ENCODE assay signal across 8 cellular contexts in the genomic region with DNA sequence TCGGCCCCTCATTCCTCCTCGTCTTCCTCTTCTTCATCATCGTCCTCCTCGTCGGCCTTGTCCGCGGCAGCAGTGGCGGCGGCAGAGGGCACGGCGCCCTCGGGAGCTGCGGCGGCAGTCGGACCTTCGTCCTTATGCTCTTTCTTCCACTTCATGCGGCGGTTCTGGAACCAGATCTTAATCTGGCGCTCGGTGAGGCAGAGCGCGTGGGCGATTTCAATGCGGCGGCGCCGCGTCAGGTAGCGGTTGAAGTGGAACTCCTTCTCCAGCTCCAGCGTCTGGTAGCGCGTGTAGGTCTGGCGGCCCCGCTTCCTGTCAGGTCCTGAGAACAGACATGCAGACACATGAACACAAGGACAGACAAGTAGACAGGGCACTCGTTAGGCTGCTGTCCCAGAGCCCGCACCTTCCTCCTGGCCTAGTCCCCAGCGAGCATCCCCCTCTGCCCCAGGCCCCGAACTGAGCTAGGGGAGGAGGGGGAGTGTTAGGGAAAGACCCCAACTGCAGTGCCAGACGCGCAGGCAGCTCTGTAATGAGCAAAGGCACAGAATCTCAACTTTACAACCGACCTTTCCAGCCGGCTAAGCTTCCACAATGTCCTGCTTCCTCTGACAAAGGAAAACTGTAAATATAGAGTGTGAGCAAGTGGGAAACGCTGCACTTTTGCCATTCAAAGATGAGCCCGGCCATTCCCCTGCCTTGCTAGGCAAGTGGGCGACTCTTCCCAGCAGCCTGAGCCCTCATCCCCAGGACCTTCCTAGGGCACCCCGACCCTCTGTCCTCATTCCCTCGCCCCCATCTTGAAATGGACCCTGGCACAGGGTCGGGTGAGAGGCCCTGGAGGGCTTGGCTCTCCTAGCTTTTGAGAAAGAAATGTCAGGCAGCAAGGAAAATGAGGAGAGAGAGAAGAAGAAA. TPM values are rescaled to one million over a fixed set of nuclear protein-coding genes. Genes with fewer than 3 reads are reported as not detected.
A peak's percentile ranks its signal among the peaks of the same experiment; 100 is the strongest.
DNase-seq lines count a peak whose midpoint lies in the region; ATAC-seq and TF ChIP-seq lines count a peak whose summit lies in the region.
"Had no signal": no experiment of that assay in that cellular context is flagged by ENCODE, and none has a peak within 500 bp of the region (broad histone marks: within the 10 kb centered on the region; RNA-seq: fewer than 3 reads in every experiment).

No MANE protein-coding gene starts in this region.

- H3K27me3 ChIP-seq in HUES6 (ENCODE audit: control insufficient read depth, insufficient read depth, low read length) (peaks cover 100% of the 10 kb centered on the region), stomach (peaks cover 12 to 100% (median 96%) of the 10 kb centered on the region in 3 donors)

- peak; percentile 66 for DNase-seq in activated CD8-positive, alpha-beta memory T cell treated with anti-CD3 and anti-CD28 coated beads, Interleukin-2, amount 50 U/mL, for 48 hours
- DNase-seq in left colon (peak; percentile 39 to 63), stomach (peak; percentile 24), DMS114 treated with DMSO at 0.1 percent for 48 hours (lab: John Stamatoyannopoulos, UW; ENCODE audit: unreplicated experiment) (no peak), AG20443 (ENCODE audit: low spot score) (no peak)

- no peak for TF ChIP-seq EP300 in stomach (IDR thresholded peaks at IDR 0.05)

- intact Hi-C loops in left colon (cut with DNase I, micrococcal nuclease) (no loop called here), stomach (cut with DNase I; ENCODE audit: low total_unique reads) (no loop called here)

- ATAC-seq in left colon = no peak
- ATAC-seq in GM19324 (IDR thresholded peaks at IDR 0.05; ENCODE audit: low FRiP score, unreplicated experiment) = no peak
- ATAC-seq: right lobe of liver had no signal

- no peaks in the 10 kb centered on the region for H3K36me3 ChIP-seq in HUES6 (ENCODE audit: control insufficient read depth, insufficient read depth, low read length)
- H3K36me3 ChIP-seq in stomach = no peaks in the 10 kb centered on the region
- H3K36me3 ChIP-seq: right lobe of liver had no signal

- peak overlapping the region; percentile 59 for H3K4me3 ChIP-seq in HUES6 (ENCODE audit: low read depth, low read length)
- H3K4me3 ChIP-seq in stomach = peak overlapping the region; percentile 43 to 65 (median 54)
- H3K4me3 ChIP-seq: right lobe of liver had no signal

- H3K27ac ChIP-seq in HUES6 (ENCODE audit: low read depth, low read length) (no peak overlapping the region), stomach (peak overlapping the region in 3 of 5 donors; percentile 62 to 99 (median 86))
- H3K27ac ChIP-seq: right lobe of liver had no signal

- H3K9ac ChIP-seq in HUES6 (ENCODE audit: low read length) = peak overlapping the region; percentile 75

- 8 to 38% (median 18%) methylated on average over 33 to 48 of the region's 48 CpGs for WGBS in stomach, 5 donors

- H3K4me1 ChIP-seq in HUES6 (ENCODE audit: control insufficient read depth, insufficient read depth, low read length) (peaks cover 20% of the 10 kb centered on the region; the same call in 1 of the 2 replicates), stomach (peaks cover 13 to 72% (median 54%) of the 10 kb centered on the region in 4 donors)

- H3K9me3 ChIP-seq in HUES6 (ENCODE audit: control insufficient read depth, insufficient read depth, low read depth, low read length) (no peaks in the 10 kb centered on the region; the same call in 1 of the 2 replicates), stomach (no peaks in the 10 kb centered on the region)
- H3K9me3 ChIP-seq: right lobe of liver had no signal

- no peak for TF ChIP-seq CTCF in stomach (IDR thresholded peaks at IDR 0.05)

- no peak for TF ChIP-seq POLR2A in stomach (IDR thresholded peaks at IDR 0.05)

RNA-seq across cellular contexts. Expression of gene HOXA7, which starts 1.3 kb away (rescaled TPM):
- total RNA-seq in left colon (10 to 100 TPM; 30.2 to 38.9 TPM), stomach (10 to 100 TPM in 1 of 5 donors, 1 to 10 TPM in 3, not detected in 1; 1.1 to 34.8 (median 3.3) TPM)
- polyA plus RNA-seq in stomach = 1 to 10 TPM in 1 of 3 donors, under 1 TPM in 2; 0.98 to 7.9 (median 1.00) TPM
- total RNA-seq: right lobe of liver had no signal

RNA-seq across cellular contexts. Expression of gene HOXA3, which starts 2.8 kb away (rescaled TPM):
- total RNA-seq in left colon (10 to 100 TPM; 16.4 to 23.2 TPM), stomach (10 to 100 TPM in 1 of 5 donors, 1 to 10 TPM in 2, under 1 TPM in 2; 0.87 to 42.6 (median 5.2) TPM)
- polyA plus RNA-seq in stomach = 1 to 10 TPM; 2.8 to 5.2 (median 4.8) TPM

RNA-seq across cellular contexts. Expression of gene HOXA6, which starts 7.6 kb away (rescaled TPM):
- total RNA-seq in left colon (10 to 100 TPM; 20.0 to 21.2 TPM), stomach (10 to 100 TPM in 1 of 5 donors, 1 to 10 TPM in 1, not detected in 3; 3.7 to 12.7 TPM)
- polyA plus RNA-seq in stomach = under 1 TPM in 1 of 3 donors, not detected in 2; 0.81 TPM
- total RNA-seq: right lobe of liver had no signal

RNA-seq across cellular contexts. Expression of gene HOXA9, which starts 10.2 kb away (rescaled TPM):
- 10 to 100 TPM; 18.0 to 28.6 TPM for total RNA-seq in left colon
- total RNA-seq in stomach = 10 to 100 TPM in 1 of 5 donors, not detected in 4; 68.1 TPM
- polyA plus RNA-seq in stomach = under 1 TPM in 1 of 3 donors, not detected in 2; 0.25 TPM

RNA-seq across cellular contexts. Expression of gene HOXA5, which starts 11.7 kb away (rescaled TPM):
- total RNA-seq in left colon (10 to 100 TPM; 13.0 to 16.2 TPM), stomach (10 to 100 TPM in 3 of 5 donors, 1 to 10 TPM in 2; 2.9 to 53.1 (median 18.2) TPM)
- 10 to 100 TPM in 1 of 3 donors, 1 to 10 TPM in 2; 7.5 to 12.8 (median 7.8) TPM for polyA plus RNA-seq in stomach

Comparison
In these comparisons a context has a peak if more than half of its experiments do, and no peak if none do; other contexts are left out.
1. DNase-seq: peak in activated CD8-positive, alpha-beta memory T cell treated with anti-CD3 and anti-CD28 coated beads, Interleukin-2, amount 50 U/mL, for 48 hours (single experiment), left colon (2 of 2) and stomach (single experiment); none in DMS114 treated with DMSO at 0.1 percent for 48 hours (single experiment) and AG20443 (single experiment).